Comparison of ENCODE assay signal across 7 cellular contexts in genomic region chr2:99066602-99067001, GRCh38.
A peak's percentile ranks its signal among the peaks of the same experiment; 100 is the strongest.
DNase-seq lines count a peak whose midpoint lies in the region; ATAC-seq and TF ChIP-seq lines count a peak whose summit lies in the region.

No MANE protein-coding gene starts in this region.

- ATAC-seq in GM19438 (IDR thresholded peaks at IDR 0.05; ENCODE audit: low read depth, unreplicated experiment) = peak; percentile 98
- peak; percentile 93 for ATAC-seq in HG03342 (IDR thresholded peaks at IDR 0.05; ENCODE audit: unreplicated experiment)
- peak; percentile 93 for ATAC-seq in upper lobe of right lung

- no peaks in the 10 kb centered on the region for H3K27me3 ChIP-seq in upper lobe of right lung

- no peaks in the 10 kb centered on the region for H3K36me3 ChIP-seq in upper lobe of right lung

- no peaks in the 10 kb centered on the region for H3K9me3 ChIP-seq in upper lobe of right lung

- H3K4me3 ChIP-seq in astrocyte of the cerebellum (ENCODE audit: low read depth, low read length) (no peak overlapping the region), upper lobe of right lung (no peak overlapping the region)

- peak overlapping the region; percentile 20 for H3K27ac ChIP-seq in upper lobe of right lung

- no peaks in the 10 kb centered on the region for H3K4me1 ChIP-seq in upper lobe of right lung

- peak; percentile 70 for TF ChIP-seq CTCF in astrocyte of the cerebellum (IDR thresholded peaks at IDR 0.05; ENCODE audit: low read depth, low read length, missing control alignments)
- TF ChIP-seq CTCF in upper lobe of right lung (IDR thresholded peaks at IDR 0.05) = peak; percentile 41

- intact Hi-C loops in upper lobe of right lung (cut with DNase I) = no loop called here

- in situ Hi-C loops in G401 (cut with HindIII; ENCODE audit: low sequenced_read_pairs) = no loop called here
- in situ Hi-C loops in astrocyte of the cerebellum (cut with HindIII; ENCODE audit: low sequenced_read_pairs) = no loop called here

- DNase-seq in G401 (ENCODE audit: low spot score) = peak; percentile 20
- peak; percentile 28 for DNase-seq in NCI-H82 (lab: John Stamatoyannopoulos, UW)
- peak; percentile 16 for DNase-seq in astrocyte of the cerebellum (ENCODE audit: low read depth)
- DNase-seq in kidney glomerular epithelial cell (lab: John Stamatoyannopoulos, UW) = peak; percentile 40
- DNase-seq in upper lobe of right lung = no peak
